ENCODE assay signal across 1 cellular context in genomic region chr2:109030870-109031480, GRCh38.
TF ChIP-seq lines count a peak whose summit lies in the region.

No MANE protein-coding gene starts in this region.

TF ChIP-seq in GM12878, 131 proteins besides CTCF, POLR2A, EP300 and RAD21 (continued from another document):
- TF ChIP-seq, protein P1, sequence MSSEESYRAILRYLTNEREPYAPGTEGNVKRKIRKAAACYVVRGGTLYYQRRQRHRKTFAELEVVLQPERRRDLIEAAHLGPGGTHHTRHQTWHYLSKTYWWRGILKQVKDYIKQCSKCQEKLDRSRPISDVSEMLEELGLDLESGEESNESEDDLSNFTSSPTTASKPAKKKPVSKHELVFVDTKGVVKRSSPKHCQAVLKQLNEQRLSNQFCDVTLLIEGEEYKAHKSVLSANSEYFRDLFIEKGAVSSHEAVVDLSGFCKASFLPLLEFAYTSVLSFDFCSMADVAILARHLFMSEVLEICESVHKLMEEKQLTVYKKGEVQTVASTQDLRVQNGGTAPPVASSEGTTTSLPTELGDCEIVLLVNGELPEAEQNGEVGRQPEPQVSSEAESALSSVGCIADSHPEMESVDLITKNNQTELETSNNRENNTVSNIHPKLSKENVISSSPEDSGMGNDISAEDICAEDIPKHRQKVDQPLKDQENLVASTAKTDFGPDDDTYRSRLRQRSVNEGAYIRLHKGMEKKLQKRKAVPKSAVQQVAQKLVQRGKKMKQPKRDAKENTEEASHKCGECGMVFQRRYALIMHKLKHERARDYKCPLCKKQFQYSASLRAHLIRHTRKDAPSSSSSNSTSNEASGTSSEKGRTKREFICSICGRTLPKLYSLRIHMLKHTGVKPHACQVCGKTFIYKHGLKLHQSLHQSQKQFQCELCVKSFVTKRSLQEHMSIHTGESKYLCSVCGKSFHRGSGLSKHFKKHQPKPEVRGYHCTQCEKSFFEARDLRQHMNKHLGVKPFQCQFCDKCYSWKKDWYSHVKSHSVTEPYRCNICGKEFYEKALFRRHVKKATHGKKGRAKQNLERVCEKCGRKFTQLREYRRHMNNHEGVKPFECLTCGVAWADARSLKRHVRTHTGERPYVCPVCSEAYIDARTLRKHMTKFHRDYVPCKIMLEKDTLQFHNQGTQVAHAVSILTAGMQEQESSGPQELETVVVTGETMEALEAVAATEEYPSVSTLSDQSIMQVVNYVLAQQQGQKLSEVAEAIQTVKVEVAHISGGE (CRISPR knock-in tag; IDR thresholded peaks at IDR 0.05), result no peak
- no peak for TF ChIP-seq SP1 (IDR thresholded peaks at IDR 0.05; ENCODE audit: low read depth, low read length)
- no peak for TF ChIP-seq TCF7 (IDR thresholded peaks at IDR 0.05; ENCODE audit: borderline replicate concordance)
- TF ChIP-seq PML (IDR thresholded peaks at IDR 0.05; ENCODE audit: low read length), result no peak
